1 cellular context compared by ENCODE assay signal in genomic region chr19:7928334-7928706, GRCh38.
TF ChIP-seq lines count a peak whose summit lies in the region.

No MANE protein-coding gene starts in this region.

TF ChIP-seq in HepG2, 621 proteins besides CTCF, POLR2A, EP300 and RAD21:
- TF ChIP-seq MYPOP (CRISPR knock-in tag; IDR thresholded peaks at IDR 0.05) (no peak), PHF21A (CRISPR knock-in tag; IDR thresholded peaks at IDR 0.05) (no peak), SP5 (CRISPR knock-in tag; IDR thresholded peaks at IDR 0.05; ENCODE audit: borderline replicate concordance, low read depth) (no peak), SMAD3 (CRISPR knock-in tag; IDR thresholded peaks at IDR 0.05) (no peak), ZNF331 (CRISPR knock-in tag; IDR thresholded peaks at IDR 0.05) (no peak), SMC3 (IDR thresholded peaks at IDR 0.05; ENCODE audit: low read length) (no peak), MXD1 (CRISPR knock-in tag; IDR thresholded peaks at IDR 0.05) (no peak), NFE2L2 (IDR thresholded peaks at IDR 0.05; ENCODE audit: low read length) (no peak), KLF16 (CRISPR knock-in tag; IDR thresholded peaks at IDR 0.05) (no peak), TCF7 (IDR thresholded peaks at IDR 0.05; ENCODE audit: low read depth) (no peak), THAP7 (CRISPR knock-in tag; IDR thresholded peaks at IDR 0.05) (no peak), ZFY (CRISPR knock-in tag; IDR thresholded peaks at IDR 0.05) (no peak), RBFOX2 (IDR thresholded peaks at IDR 0.05; ENCODE audit: low read depth, low read length) (no peak), RBM39 (IDR thresholded peaks at IDR 0.05; ENCODE audit: low read depth, low read length, poor library complexity, severe bottlenecking) (no peak), ZNF614 (CRISPR knock-in tag; IDR thresholded peaks at IDR 0.05; ENCODE audit: borderline replicate concordance) (no peak), CBX5 (CRISPR knock-in tag; IDR thresholded peaks at IDR 0.05; ENCODE audit: borderline replicate concordance) (no peak), ARID2 (CRISPR knock-in tag; IDR thresholded peaks at IDR 0.05; ENCODE audit: borderline replicate concordance) (no peak), ZNF580 (CRISPR knock-in tag; IDR thresholded peaks at IDR 0.05; ENCODE audit: borderline replicate concordance, low read depth) (no peak)
TF ChIP-seq in HepG2: peak in this region for 0.
